Comparison of ENCODE assay signal across 17 cellular contexts in the genomic region with DNA sequence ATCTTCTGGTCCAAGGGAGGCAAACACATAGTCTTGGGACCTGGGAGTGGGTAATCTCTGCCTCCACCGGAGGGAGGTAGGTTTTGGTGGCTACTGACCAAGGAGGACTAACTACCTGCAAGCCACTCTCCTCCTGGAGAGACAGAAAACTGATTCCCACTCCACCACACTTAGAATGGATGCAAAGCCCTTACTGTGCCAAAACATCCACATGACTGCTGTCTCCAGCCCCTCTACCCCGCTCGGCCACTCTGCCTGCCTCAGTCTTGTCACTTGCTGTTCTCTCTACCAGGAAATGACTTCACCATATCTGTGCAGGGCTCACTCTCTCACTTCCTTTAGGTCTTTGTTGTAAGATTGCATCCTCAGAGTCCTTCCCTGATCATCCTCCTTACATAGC.
DNase-seq lines count a peak whose midpoint lies in the region; ATAC-seq, FAIRE-seq and TF ChIP-seq lines count a peak whose summit lies in the region.
"Had no signal": no experiment of that assay in that cellular context is flagged by ENCODE, and none has a peak within 500 bp of the region (broad histone marks: within the 10 kb centered on the region; RNA-seq: fewer than 3 reads in every experiment).

No MANE protein-coding gene starts in this region.

- H3K27ac ChIP-seq in naive thymus-derived CD4-positive, alpha-beta T cell (ENCODE audit: low read depth, low read length): peak overlapping the region; percentile 60
- peak overlapping the region; percentile 67 for H3K27ac ChIP-seq in thymus (ENCODE audit: low read depth)
- H3K27ac ChIP-seq in upper lobe of right lung: no peak overlapping the region
- H3K27ac ChIP-seq: A549, SK-N-MC, WERI-Rb-1 had no signal

- WGBS in thymus: 78% methylated on average over 3 of the region's 3 CpGs

- peaks cover 58% of the 10 kb centered on the region for H3K4me1 Mint-ChIP-seq in activated naive CD4-positive, alpha-beta T cell treated with anti-CD3 and anti-CD28 coated beads for 36 hours (ENCODE audit: low read depth)
- H3K4me1 Mint-ChIP-seq in activated T-cell treated with anti-CD3 and anti-CD28 coated beads, Interleukin-2, amount 50 U/mL, for 4 hours (ENCODE audit: low read depth): peaks cover 49% of the 10 kb centered on the region
- peaks cover 23 to 91% (median 75%) of the 10 kb centered on the region in 7 donors for H3K4me1 Mint-ChIP-seq in naive thymus-derived CD4-positive, alpha-beta T cell

- H3K4me3 ChIP-seq in naive thymus-derived CD4-positive, alpha-beta T cell (ENCODE audit: low read length): peak overlapping the region; percentile 70
- peak overlapping the region; percentile 0 for H3K4me3 ChIP-seq in thymus (ENCODE audit: low read length)
- no peak overlapping the region for H3K4me3 ChIP-seq in upper lobe of right lung
- H3K4me3 ChIP-seq: A549, SK-N-MC had no signal

- CTCF ChIA-PET in activated naive CD4-positive, alpha-beta T cell treated with anti-CD3 and anti-CD28 coated beads for 36 hours (lab: Charles Lee): interaction anchor here (0.6 kb wide), 1 partner anchor 16 kb away, joined by 5 read pairs; no protein-coding TSS in a partner anchor
- CTCF ChIA-PET in naive thymus-derived CD4-positive, alpha-beta T cell (lab: Charles Lee): interaction anchor here (1.3 kb wide), 1 partner anchor 245 kb away, joined by 3 read pairs; no protein-coding TSS in a partner anchor

- peak overlapping the region; percentile 83 for H3K4me3 Mint-ChIP-seq in activated naive CD4-positive, alpha-beta T cell treated with anti-CD3 and anti-CD28 coated beads for 36 hours
- H3K4me3 Mint-ChIP-seq in activated T-cell treated with anti-CD3 and anti-CD28 coated beads, Interleukin-2, amount 50 U/mL, for 4 hours: peak overlapping the region; percentile 87
- peak overlapping the region; percentile 82 to 97 (median 92) for H3K4me3 Mint-ChIP-seq in naive thymus-derived CD4-positive, alpha-beta T cell
- H3K4me3 Mint-ChIP-seq: dendritic cell treated with granulocyte-macrophage colony-stimulating factor and Interleukin-4, amounts not matched to agents 40 ng/mL and 50 ng/mL, for 4 days; type B pancreatic cell had no signal

- intact Hi-C loops in activated naive CD4-positive, alpha-beta T cell treated with anti-CD3 and anti-CD28 coated beads for 36 hours (cut with micrococcal nuclease): loop anchor here (1.0 to 10.0 kb wide), 4 partner anchors 8 to 1419 kb away; no protein-coding TSS in a partner anchor
- intact Hi-C loops in naive thymus-derived CD4-positive, alpha-beta T cell (cut with micrococcal nuclease): loop anchor here (1.0 to 5.0 kb wide), 6 partner anchors 8 to 245 kb away; partner anchors contain the start of gene MED23 (in 1 of the 2)
- intact Hi-C loops in upper lobe of right lung (cut with DNase I): no loop called here

- H3K4me1 ChIP-seq in naive thymus-derived CD4-positive, alpha-beta T cell (ENCODE audit: control insufficient read depth in 2 of 2, insufficient read depth in 2 of 2, low read length in 2 of 2): peaks cover 0 to 18% of the 10 kb centered on the region in 2 donors
- H3K4me1 ChIP-seq in thymus (ENCODE audit: control insufficient read depth, insufficient read depth, low read length) (no peaks in the 10 kb centered on the region), upper lobe of right lung (no peaks in the 10 kb centered on the region)
- H3K4me1 ChIP-seq: A549 had no signal

- no peaks in the 10 kb centered on the region for H3K9me3 ChIP-seq in naive thymus-derived CD4-positive, alpha-beta T cell (ENCODE audit: control insufficient read depth in 2 of 3, low read length in 3 of 3)
- H3K9me3 ChIP-seq in thymus (ENCODE audit: control insufficient read depth) (no peaks in the 10 kb centered on the region), upper lobe of right lung (no peaks in the 10 kb centered on the region)
- H3K9me3 ChIP-seq: A549 had no signal

- H3K27me3 ChIP-seq in naive thymus-derived CD4-positive, alpha-beta T cell (ENCODE audit: control insufficient read depth in 2 of 2, insufficient read depth in 2 of 2, low read length in 2 of 2): no peaks in the 10 kb centered on the region
- H3K27me3 ChIP-seq in thymus (ENCODE audit: control insufficient read depth, insufficient read depth) (no peaks in the 10 kb centered on the region), upper lobe of right lung (no peaks in the 10 kb centered on the region)

- H3K27me3 Mint-ChIP-seq in activated naive CD4-positive, alpha-beta T cell treated with anti-CD3 and anti-CD28 coated beads for 36 hours (ENCODE audit: low read depth): no peaks in the 10 kb centered on the region
- no peaks in the 10 kb centered on the region for H3K27me3 Mint-ChIP-seq in activated T-cell treated with anti-CD3 and anti-CD28 coated beads, Interleukin-2, amount 50 U/mL, for 4 hours (ENCODE audit: low read depth)
- no peaks in the 10 kb centered on the region for H3K27me3 Mint-ChIP-seq in naive thymus-derived CD4-positive, alpha-beta T cell
- H3K27me3 Mint-ChIP-seq: dendritic cell treated with granulocyte-macrophage colony-stimulating factor and Interleukin-4, amounts not matched to agents 40 ng/mL and 50 ng/mL, for 4 days; type B pancreatic cell had no signal

- peaks cover 15% of the 10 kb centered on the region for H3K36me3 Mint-ChIP-seq in activated naive CD4-positive, alpha-beta T cell treated with anti-CD3 and anti-CD28 coated beads for 36 hours (ENCODE audit: low read depth)
- peaks cover 7% of the 10 kb centered on the region for H3K36me3 Mint-ChIP-seq in activated T-cell treated with anti-CD3 and anti-CD28 coated beads, Interleukin-2, amount 50 U/mL, for 4 hours (ENCODE audit: insufficient read depth)
- H3K36me3 Mint-ChIP-seq in naive thymus-derived CD4-positive, alpha-beta T cell: peaks cover 5 to 32% (median 25%) of the 10 kb centered on the region in 5 donors
- H3K36me3 Mint-ChIP-seq: type B pancreatic cell had no signal

- no peaks in the 10 kb centered on the region for H3K9me3 Mint-ChIP-seq in activated naive CD4-positive, alpha-beta T cell treated with anti-CD3 and anti-CD28 coated beads for 36 hours
- no peaks in the 10 kb centered on the region for H3K9me3 Mint-ChIP-seq in activated T-cell treated with anti-CD3 and anti-CD28 coated beads, Interleukin-2, amount 50 U/mL, for 4 hours
- peaks cover 0 to 17% (median 4%) of the 10 kb centered on the region in 11 donors for H3K9me3 Mint-ChIP-seq in naive thymus-derived CD4-positive, alpha-beta T cell
- H3K9me3 Mint-ChIP-seq: dendritic cell treated with granulocyte-macrophage colony-stimulating factor and Interleukin-4, amounts not matched to agents 40 ng/mL and 50 ng/mL, for 4 days; type B pancreatic cell had no signal

- peak; percentile 87 to 89 for ATAC-seq in activated T-cell treated with anti-CD3 and anti-CD28 coated beads, Interleukin-2, amount 50 U/mL, for 4 hours
- peak; percentile 80 for ATAC-seq in naive thymus-derived CD4-positive, alpha-beta T cell
- ATAC-seq in upper lobe of right lung: no peak
- ATAC-seq: A549 had no signal

- H3K27ac Mint-ChIP-seq in activated naive CD4-positive, alpha-beta T cell treated with anti-CD3 and anti-CD28 coated beads for 36 hours: peak overlapping the region; percentile 90
- H3K27ac Mint-ChIP-seq in naive thymus-derived CD4-positive, alpha-beta T cell: peak overlapping the region; percentile 85 to 97 (median 93)
- H3K27ac Mint-ChIP-seq: dendritic cell treated with granulocyte-macrophage colony-stimulating factor and Interleukin-4, amounts not matched to agents 40 ng/mL and 50 ng/mL, for 4 days; type B pancreatic cell had no signal

- POLR2A ChIA-PET in naive thymus-derived CD4-positive, alpha-beta T cell (lab: Charles Lee): interaction anchor here (0.6 to 0.7 kb wide), 2 partner anchors 177 to 244 kb away, joined by 3 to 4 read pairs; no protein-coding TSS in a partner anchor

- no peaks in the 10 kb centered on the region for H3K36me3 ChIP-seq in naive thymus-derived CD4-positive, alpha-beta T cell (ENCODE audit: control insufficient read depth in 2 of 3, insufficient read depth in 3 of 3, low read length in 3 of 3)
- no peaks in the 10 kb centered on the region for H3K36me3 ChIP-seq in thymus (ENCODE audit: control insufficient read depth, insufficient read depth)
- H3K36me3 ChIP-seq in upper lobe of right lung: no peaks in the 10 kb centered on the region
- H3K36me3 ChIP-seq: WERI-Rb-1 had no signal

- FAIRE-seq in RCC 7860 (lab: Jason Lieb, UNC): no peak
- FAIRE-seq: A549 had no signal

- no peak for TF ChIP-seq CTCF in upper lobe of right lung (IDR thresholded peaks at IDR 0.05)

- DNase-seq in activated naive CD4-positive, alpha-beta T cell treated with anti-CD3 and anti-CD28 coated beads for 36 hours: peak; percentile 63
- no peak for DNase-seq in activated naive CD4-positive, alpha-beta T cell treated with Interleukin-2 at 50 U/mL for 16 hours
- no peak for DNase-seq in activated T-cell treated with anti-CD3 and anti-CD28 coated beads, Interleukin-2, amount 50 U/mL, for 4 hours
- DNase-seq in naive thymus-derived CD4-positive, alpha-beta T cell: peak in 7 of 9 donors; percentile 38 to 53 (median 49)
- DNase-seq in RCC 7860 (ENCODE audit: low spot score): no peak
- DNase-seq in upper lobe of right lung: no peak
- DNase-seq in HK-2 (ENCODE audit: unreplicated experiment): no peak
- DNase-seq: anterior cingulate cortex, COR-L47, GDM1, nucleus accumbens, WERI-Rb-1 had no signal

Comparison
In these comparisons a context has a peak if more than half of its experiments do, and no peak if none do; other contexts are left out.
1. DNase-seq: peak in activated naive CD4-positive, alpha-beta T cell treated with anti-CD3 and anti-CD28 coated beads for 36 hours (single experiment) and naive thymus-derived CD4-positive, alpha-beta T cell (7 of 9); none in activated naive CD4-positive, alpha-beta T cell treated with Interleukin-2 at 50 U/mL for 16 hours (single experiment), activated T-cell treated with anti-CD3 and anti-CD28 coated beads, Interleukin-2, amount 50 U/mL, for 4 hours (single experiment), RCC 7860 (single experiment), upper lobe of right lung (single experiment) and HK-2 (single experiment).
2. Peak in every context shown above with its lines, with median percentiles within 50 percentile points of each other: H3K4me3 Mint-ChIP-seq.